In genomic region chr9:96485280-96485679, GRCh38 we compare ENCODE assay signal across 33 cellular contexts. TPM values are rescaled to one million over a fixed set of nuclear protein-coding genes. Genes with fewer than 3 reads are reported as not detected.
A peak's percentile ranks its signal among the peaks of the same experiment; 100 is the strongest.
DNase-seq lines count a peak whose midpoint lies in the region; ATAC-seq and TF ChIP-seq lines count a peak whose summit lies in the region.
"Had no signal": no experiment of that assay in that cellular context is flagged by ENCODE, and none has a peak within 500 bp of the region (broad histone marks: within the 10 kb centered on the region; RNA-seq: fewer than 3 reads in every experiment).

No MANE protein-coding gene starts in this region.

- no peak overlapping the region for H3K4me3 ChIP-seq in OCI-LY7 (ENCODE audit: low read depth, low read length, poor library complexity, severe bottlenecking)
- H3K4me3 ChIP-seq in gastroesophageal sphincter: no peak overlapping the region
- H3K4me3 ChIP-seq in suprapubic skin: no peak overlapping the region
- no peak overlapping the region for H3K4me3 ChIP-seq in prostate gland
- no peak overlapping the region for H3K4me3 ChIP-seq in SJCRH30
- H3K4me3 ChIP-seq: BLaER1, gastrocnemius medialis, mucosa of descending colon, ovary, upper lobe of right lung had no signal

- TF ChIP-seq CTCF in HFFc6 (IDR thresholded peaks at IDR 0.05) (no peak), OCI-LY7 (conservative IDR thresholded peaks at IDR 0.05; ENCODE audit: low read length) (no peak), gastroesophageal sphincter (IDR thresholded peaks at IDR 0.05) (no peak), suprapubic skin (IDR thresholded peaks at IDR 0.05) (no peak), prostate gland (IDR thresholded peaks at IDR 0.05) (no peak)

- no peaks in the 10 kb centered on the region for H4K20me1 ChIP-seq in OCI-LY7 (ENCODE audit: insufficient read depth, low read length)
- H4K20me1 ChIP-seq: BLaER1 had no signal

- no peak for TF ChIP-seq EP300 in gastroesophageal sphincter (IDR thresholded peaks at IDR 0.05)
- no peak for TF ChIP-seq EP300 in suprapubic skin (IDR thresholded peaks at IDR 0.05)

- ATAC-seq in gastroesophageal sphincter: no peak
- ATAC-seq: gastrocnemius medialis, HCT116, upper lobe of right lung had no signal

- no peak overlapping the region for H3K4me2 ChIP-seq in OCI-LY7 (ENCODE audit: low read length)
- H3K4me2 ChIP-seq: BLaER1 had no signal

- H3K9me3 Mint-ChIP-seq in HFFc6: no peaks in the 10 kb centered on the region
- H3K9me3 Mint-ChIP-seq: activated naive CD8-positive, alpha-beta T cell treated with anti-CD3 and anti-CD28 coated beads, Interleukin-2, amount 50 U/mL, for 24 hours; nephron; stimulated activated naive CD8-positive, alpha-beta T cell treated with anti-CD3 and anti-CD28 coated beads, Interleukin-15, amount 100 ng/mL, for 72 hours had no signal

- DNase-seq in HFFc6 (no peak), OCI-LY7 (ENCODE audit: low spot score) (no peak), suprapubic skin (ENCODE audit: low spot score in 2 of 2) (no peak), kidney tubule cell (ENCODE audit: low spot score) (no peak), prostate gland (ENCODE audit: low spot score) (no peak), SJCRH30 (no peak)
- DNase-seq in activated naive CD4-positive, alpha-beta T cell treated with Interleukin-2 at 50 U/mL for 16 hours: no peak
- DNase-seq: activated CD4-positive, alpha-beta T cell treated with anti-CD3 and anti-CD28 coated beads for 4 hours; activated naive CD8-positive, alpha-beta T cell treated with anti-CD3 and anti-CD28 coated beads, Interleukin-2, amount 50 U/mL, for 24 hours; activated T-cell treated with anti-CD3 and anti-CD28 coated beads, Interleukin-2, amount 50 U/mL, for 1 hour; cerebellar nuclear complex; DMS 273 treated with DMSO at 0.1 percent for 48 hours; gastrocnemius medialis; Karpas-422; kidney glomerular epithelial cell; mucosa of descending colon; NCI-H1436; NCI-H2081 treated with DMSO at 0.1 percent for 48 hours; NCI-H2227 treated with DMSO at 0.1 percent for 48 hours; NCI-H526; ovary; retina; SHP77; small intestine; stimulated activated CD4-positive, alpha-beta T cell treated with anti-CD3 and anti-CD28 coated beads, Interleukin-1b, Interleukin-23, amount 100 ng/mL, for 48 hours; stimulated activated naive CD8-positive, alpha-beta T cell treated with anti-CD3 and anti-CD28 coated beads, Interleukin-15, amount 100 ng/mL, for 72 hours; SW 1271; T-helper 9 cell; upper lobe of right lung had no signal

- H3K27ac ChIP-seq in OCI-LY7 (ENCODE audit: low read depth, low read length, poor library complexity, severe bottlenecking) (peak overlapping the region; percentile 77), gastroesophageal sphincter (peak overlapping the region in 3 of 4 donors; percentile 81 to 85 (median 84)), suprapubic skin (peak overlapping the region; percentile 78), prostate gland (no peak overlapping the region), SJCRH30 (no peak overlapping the region)
- H3K27ac ChIP-seq: BLaER1 had no signal

- H3K4me1 ChIP-seq in OCI-LY7 (ENCODE audit: insufficient read depth, low read length, poor library complexity, severe bottlenecking) (peaks cover 41% of the 10 kb centered on the region), gastroesophageal sphincter (peaks cover 0 to 50% (median 19%) of the 10 kb centered on the region in 3 donors), suprapubic skin (peaks cover 20% of the 10 kb centered on the region), prostate gland (replicated peaks) (no peaks in the 10 kb centered on the region), SJCRH30 (0 out of 2 replicates have a peak, but pooled peaks cover 2% of the 10 kb centered on the region)
- H3K4me1 ChIP-seq: BLaER1 had no signal

- H3K9me3 ChIP-seq in OCI-LY7 (ENCODE audit: low read length): no peaks in the 10 kb centered on the region
- H3K9me3 ChIP-seq in gastroesophageal sphincter: no peaks in the 10 kb centered on the region
- H3K9me3 ChIP-seq in suprapubic skin: no peaks in the 10 kb centered on the region
- no peaks in the 10 kb centered on the region for H3K9me3 ChIP-seq in prostate gland
- no peaks in the 10 kb centered on the region for H3K9me3 ChIP-seq in SJCRH30 (replicated peaks)
- H3K9me3 ChIP-seq: BLaER1, gastrocnemius medialis, mucosa of descending colon, ovary, upper lobe of right lung had no signal

- peak overlapping the region; percentile 83; the same call in 1 of the 2 replicates for H3K27ac Mint-ChIP-seq in HFFc6
- H3K27ac Mint-ChIP-seq: activated naive CD8-positive, alpha-beta T cell treated with anti-CD3 and anti-CD28 coated beads, Interleukin-2, amount 50 U/mL, for 24 hours; nephron had no signal

- H3K9me2 ChIP-seq in OCI-LY7 (ENCODE audit: insufficient read depth, low read length): no peaks in the 10 kb centered on the region

- BruUV-seq in OCI-LY7 (replicated peaks; lab: Mats Ljungman, UMichigan): no TSS peak

- peaks cover 3% of the 10 kb centered on the region; the same call in 1 of the 2 replicates for H3K36me3 ChIP-seq in OCI-LY7 (ENCODE audit: insufficient read depth, low read length)
- peaks cover 0 to 56% of the 10 kb centered on the region in 2 donors for H3K36me3 ChIP-seq in gastroesophageal sphincter
- peaks cover 35% of the 10 kb centered on the region for H3K36me3 ChIP-seq in suprapubic skin
- H3K36me3 ChIP-seq in prostate gland: peaks cover 0 to 2% of the 10 kb centered on the region in 2 donors
- H3K36me3 ChIP-seq in SJCRH30: peaks cover 24% of the 10 kb centered on the region
- H3K36me3 ChIP-seq: ovary had no signal

- no peak overlapping the region for H2AFZ ChIP-seq in OCI-LY7 (ENCODE audit: low read length)

- H3K4me3 Mint-ChIP-seq in HFFc6: no peak overlapping the region
- H3K4me3 Mint-ChIP-seq: activated naive CD8-positive, alpha-beta T cell treated with anti-CD3 and anti-CD28 coated beads, Interleukin-2, amount 50 U/mL, for 24 hours; nephron; stimulated activated naive CD8-positive, alpha-beta T cell treated with anti-CD3 and anti-CD28 coated beads, Interleukin-15, amount 100 ng/mL, for 72 hours had no signal

- H3K27me3 ChIP-seq in gastroesophageal sphincter: no peaks in the 10 kb centered on the region
- no peaks in the 10 kb centered on the region for H3K27me3 ChIP-seq in suprapubic skin
- H3K27me3 ChIP-seq in prostate gland (replicated peaks; ENCODE audit: insufficient read depth): no peaks in the 10 kb centered on the region
- H3K27me3 ChIP-seq in SJCRH30: no peaks in the 10 kb centered on the region
- H3K27me3 ChIP-seq: BLaER1, gastrocnemius medialis, ovary, upper lobe of right lung had no signal

- peaks cover 56% of the 10 kb centered on the region for H3K4me1 Mint-ChIP-seq in HFFc6 (ENCODE audit: low read depth)
- H3K4me1 Mint-ChIP-seq: stimulated activated naive CD8-positive, alpha-beta T cell treated with anti-CD3 and anti-CD28 coated beads, Interleukin-15, amount 100 ng/mL, for 72 hours had no signal

- no peaks in the 10 kb centered on the region for H3K79me2 ChIP-seq in OCI-LY7 (ENCODE audit: insufficient read depth, low read depth, low read length)

- H3K36me3 Mint-ChIP-seq in HFFc6 (ENCODE audit: low read depth): peaks cover 59% of the 10 kb centered on the region

- CTCF ChIA-PET in OCI-LY7 (lab: Charles Lee; ENCODE audit: unreplicated experiment): no interaction called here

- WGBS in gastroesophageal sphincter (ENCODE audit: low coverage in 1 of 2), 2 donors: 93 to 100% methylated on average over 1 to 8 of the region's 16 CpGs
- WGBS in suprapubic skin: 94% methylated on average over 13 of the region's 16 CpGs
- 98% methylated on average over 16 of the region's 16 CpGs for WGBS in prostate gland

- intact Hi-C loops in OCI-LY7 (cut with micrococcal nuclease; ENCODE audit: unreplicated experiment): no loop called here
- intact Hi-C loops in prostate gland (cut with DNase I): no loop called here

- TF ChIP-seq POLR2A in gastroesophageal sphincter (IDR thresholded peaks at IDR 0.05): no peak
- TF ChIP-seq POLR2A in suprapubic skin (IDR thresholded peaks at IDR 0.05): no peak
- no peak for TF ChIP-seq POLR2A in prostate gland (IDR thresholded peaks at IDR 0.05)

- POLR2A ChIA-PET in OCI-LY7 (lab: Charles Lee): interaction anchor here (1.3 kb wide), 1 partner anchor 9 kb away, joined by 4 read pairs; no protein-coding TSS in a partner anchor

- H3K27me3 Mint-ChIP-seq in HFFc6 (ENCODE audit: insufficient read depth): no peaks in the 10 kb centered on the region
- H3K27me3 Mint-ChIP-seq: activated naive CD8-positive, alpha-beta T cell treated with anti-CD3 and anti-CD28 coated beads, Interleukin-2, amount 50 U/mL, for 24 hours; stimulated activated naive CD8-positive, alpha-beta T cell treated with anti-CD3 and anti-CD28 coated beads, Interleukin-15, amount 100 ng/mL, for 72 hours had no signal

RNA-seq across cellular contexts. Expression of gene HABP4, which starts 35.3 kb away (rescaled TPM):
- total RNA-seq in HFFc6 (2021; fragmentation: NEBNext Ultra II Directional; extraction: Animal tissue kit (Norgen Biotek cat#: 25700)): 10 to 100 TPM; 20.1 to 26.6 (median 24.9) TPM
- 6.0 and 7.1 TPM in 2 replicates for total RNA-seq in OCI-LY7 (2014; rRNA removed; shearing (Covaris generic))
- total RNA-seq in OCI-LY7 (2022) (11.0 and 11.5 TPM in 2 replicates), gastroesophageal sphincter (100 to 1,000 TPM in 1 of 4 donors, 10 to 100 TPM in 3; 41.1 to 106 (median 60.0) TPM), suprapubic skin (1 to 10 TPM; 3.9 to 9.2 (median 7.1) TPM), prostate gland (10 to 100 TPM; 13.5 to 24.3 TPM)
- 14.8 and 15.2 TPM in 2 replicates for total RNA-seq in SJCRH30 (2014; rRNA removed; shearing (Covaris generic))

Comparison
In these comparisons a context has a peak if more than half of its experiments do, and no peak if none do; other contexts are left out.
1. H3K27ac ChIP-seq: peak in OCI-LY7 (single experiment), gastroesophageal sphincter (3 of 4) and suprapubic skin (single experiment); none in prostate gland (0 of 2) and SJCRH30 (single experiment).